ENCODE assay signal across 8 cellular contexts in genomic region chr1:231337472-231338269, GRCh38. TPM values are rescaled to one million over a fixed set of nuclear protein-coding genes. Genes with fewer than 3 reads are reported as not detected.
DNase-seq lines count a peak whose midpoint lies in the region; ATAC-seq, FAIRE-seq and TF ChIP-seq lines count a peak whose summit lies in the region.

A gene with protein sequence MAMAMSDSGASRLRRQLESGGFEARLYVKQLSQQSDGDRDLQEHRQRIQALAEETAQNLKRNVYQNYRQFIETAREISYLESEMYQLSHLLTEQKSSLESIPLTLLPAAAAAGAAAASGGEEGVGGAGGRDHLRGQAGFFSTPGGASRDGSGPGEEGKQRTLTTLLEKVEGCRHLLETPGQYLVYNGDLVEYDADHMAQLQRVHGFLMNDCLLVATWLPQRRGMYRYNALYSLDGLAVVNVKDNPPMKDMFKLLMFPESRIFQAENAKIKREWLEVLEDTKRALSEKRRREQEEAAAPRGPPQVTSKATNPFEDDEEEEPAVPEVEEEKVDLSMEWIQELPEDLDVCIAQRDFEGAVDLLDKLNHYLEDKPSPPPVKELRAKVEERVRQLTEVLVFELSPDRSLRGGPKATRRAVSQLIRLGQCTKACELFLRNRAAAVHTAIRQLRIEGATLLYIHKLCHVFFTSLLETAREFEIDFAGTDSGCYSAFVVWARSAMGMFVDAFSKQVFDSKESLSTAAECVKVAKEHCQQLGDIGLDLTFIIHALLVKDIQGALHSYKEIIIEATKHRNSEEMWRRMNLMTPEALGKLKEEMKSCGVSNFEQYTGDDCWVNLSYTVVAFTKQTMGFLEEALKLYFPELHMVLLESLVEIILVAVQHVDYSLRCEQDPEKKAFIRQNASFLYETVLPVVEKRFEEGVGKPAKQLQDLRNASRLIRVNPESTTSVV (minus strand): TSS chr1:231337852. CDS start chr1:231337745, 107 bp downstream.

- peak; percentile 55 for FAIRE-seq in H54 (lab: Jason Lieb, UNC)

- H3K9me2 ChIP-seq in Loucy (replicated peaks; ENCODE audit: low read depth, low read length) = no peaks in the 10 kb centered on the region

- peaks cover 51% of the 10 kb centered on the region for H4K20me1 ChIP-seq in Loucy (ENCODE audit: insufficient read depth, low read length, poor library complexity, severe bottlenecking)

- no peaks in the 10 kb centered on the region for H3K9me3 ChIP-seq in Loucy (ENCODE audit: insufficient read depth, low read depth, low read length)

- H3K79me2 ChIP-seq in Loucy (ENCODE audit: insufficient read depth, low read length) = peaks cover 87% of the 10 kb centered on the region

- peak within 1 kb of the TSS; percentile 96 for H3K4me3 Mint-ChIP-seq in natural killer cell treated with Interleukin-12 subunit alpha and Interleukin-12 subunit beta and Interleukin-15 and Interleukin-18, amount 100 ng/mL, for 72 hours

- no peaks in the 10 kb centered on the region; the same call in 1 of the 2 replicates for H3F3A ChIP-seq in Loucy (ENCODE audit: low read depth)

- peak; percentile 90 to 93 for ATAC-seq in natural killer cell treated with Interleukin-12 subunit alpha and Interleukin-12 subunit beta and Interleukin-15 and Interleukin-18, amount 100 ng/mL, for 72 hours
- peak; percentile 85 for ATAC-seq in stimulated activated naive CD8-positive, alpha-beta T cell treated with anti-CD3 and anti-CD28 coated beads, Interleukin-15, Interleukin-2, amounts not matched to agents 100 U/mL and 50 U/mL, for 24 hours

- peak; percentile 98 for TF ChIP-seq POLR2A in H54 (IDR thresholded peaks at IDR 0.05; ENCODE audit: low read depth, low read length)
- TF ChIP-seq POLR2A in Raji (IDR thresholded peaks at IDR 0.05; ENCODE audit: insufficient read depth, low read depth, low read length) = peak; percentile 78

- H3K36me3 Mint-ChIP-seq in natural killer cell treated with Interleukin-12 subunit alpha and Interleukin-12 subunit beta and Interleukin-15 and Interleukin-18, amount 100 ng/mL, for 72 hours = peaks cover 27% of the 10 kb centered on the region

- H3K4me1 ChIP-seq in Loucy (ENCODE audit: insufficient read depth, low read length, poor library complexity, severe bottlenecking) = peaks cover 56% of the 10 kb centered on the region

- H3K36me3 ChIP-seq in Loucy (ENCODE audit: insufficient read depth, low read length) = no peaks in the 10 kb centered on the region

- H3K4me1 Mint-ChIP-seq in natural killer cell treated with Interleukin-12 subunit alpha and Interleukin-12 subunit beta and Interleukin-15 and Interleukin-18, amount 100 ng/mL, for 72 hours (ENCODE audit: low read depth in 2 of 2) = peaks cover 40 to 53% of the 10 kb centered on the region in 2 donors

- no peaks in the 10 kb centered on the region for H3K27me3 Mint-ChIP-seq in natural killer cell treated with Interleukin-12 subunit alpha and Interleukin-12 subunit beta and Interleukin-15 and Interleukin-18, amount 100 ng/mL, for 72 hours

- peak within 1 kb of the TSS; percentile 97 to 98 for H3K27ac Mint-ChIP-seq in natural killer cell treated with Interleukin-12 subunit alpha and Interleukin-12 subunit beta and Interleukin-15 and Interleukin-18, amount 100 ng/mL, for 72 hours

- peak within 1 kb of the TSS; percentile 89 for H2AFZ ChIP-seq in Loucy (ENCODE audit: low read length)

- H3K9ac ChIP-seq in Loucy (ENCODE audit: low read depth, low read length, poor library complexity, severe bottlenecking) = peak within 1 kb of the TSS; percentile 88

- peak within 1 kb of the TSS; percentile 92 for H3K4me3 ChIP-seq in Loucy (ENCODE audit: low read length, poor library complexity, severe bottlenecking)
- peak within 1 kb of the TSS; percentile 100 for H3K4me3 ChIP-seq in fibroblast of pulmonary artery (replicated peaks; ENCODE audit: low read depth, low read length)

- TF ChIP-seq CTCF in Loucy (conservative IDR thresholded peaks at IDR 0.05; ENCODE audit: low read length) = no peak
- TF ChIP-seq CTCF in fibroblast of pulmonary artery (IDR thresholded peaks at IDR 0.05; ENCODE audit: low read length, missing control alignments) = no peak

- peak within 1 kb of the TSS; percentile 87 for H3K4me2 ChIP-seq in Loucy (ENCODE audit: low read depth, low read length, poor library complexity, severe bottlenecking)

- peak; percentile 94 for DNase-seq in ELR (ENCODE audit: low read depth)
- peak; percentile 92 for DNase-seq in H54 (ENCODE audit: insufficient read length, low spot score)
- peak; percentile 95 for DNase-seq in activated T-helper 9 cell treated with anti-CD3 and anti-CD28 coated beads, Interleukin-2, amount 50 U/mL, for 16 hours (ENCODE audit: low read depth)
- DNase-seq in fibroblast of pulmonary artery (ENCODE audit: low read depth) = peak; percentile 98
- DNase-seq in natural killer cell treated with Interleukin-12 subunit alpha and Interleukin-12 subunit beta and Interleukin-15 and Interleukin-18, amount 100 ng/mL, for 72 hours (ENCODE audit: low spot score) = peak; percentile 95
- peak; percentile 97 for DNase-seq in stimulated activated naive CD8-positive, alpha-beta T cell treated with anti-CD3 and anti-CD28 coated beads, Interleukin-15, Interleukin-2, amounts not matched to agents 100 U/mL and 50 U/mL, for 24 hours

- H3K27me3 ChIP-seq in Loucy (ENCODE audit: insufficient read depth, low read length, poor library complexity, severe bottlenecking) = no peaks in the 10 kb centered on the region

- no peaks in the 10 kb centered on the region for H3K9me3 Mint-ChIP-seq in natural killer cell treated with Interleukin-12 subunit alpha and Interleukin-12 subunit beta and Interleukin-15 and Interleukin-18, amount 100 ng/mL, for 72 hours

RNA-seq across cellular contexts. Expression of the gene that starts here (rescaled TPM):
- 10 to 100 TPM; 20.2 to 25.2 TPM for total RNA-seq in natural killer cell treated with Interleukin-12 subunit alpha and Interleukin-12 subunit beta and Interleukin-15 and Interleukin-18, amount 100 ng/mL, for 72 hours

Comparison
In these comparisons a context has a peak if more than half of its experiments do, and no peak if none do; other contexts are left out.
1. Peak in every context shown above with its lines: DNase-seq, ATAC-seq and H3K4me3 ChIP-seq.